Comparison of ENCODE assay signal across 2 cellular contexts in the genomic region with DNA sequence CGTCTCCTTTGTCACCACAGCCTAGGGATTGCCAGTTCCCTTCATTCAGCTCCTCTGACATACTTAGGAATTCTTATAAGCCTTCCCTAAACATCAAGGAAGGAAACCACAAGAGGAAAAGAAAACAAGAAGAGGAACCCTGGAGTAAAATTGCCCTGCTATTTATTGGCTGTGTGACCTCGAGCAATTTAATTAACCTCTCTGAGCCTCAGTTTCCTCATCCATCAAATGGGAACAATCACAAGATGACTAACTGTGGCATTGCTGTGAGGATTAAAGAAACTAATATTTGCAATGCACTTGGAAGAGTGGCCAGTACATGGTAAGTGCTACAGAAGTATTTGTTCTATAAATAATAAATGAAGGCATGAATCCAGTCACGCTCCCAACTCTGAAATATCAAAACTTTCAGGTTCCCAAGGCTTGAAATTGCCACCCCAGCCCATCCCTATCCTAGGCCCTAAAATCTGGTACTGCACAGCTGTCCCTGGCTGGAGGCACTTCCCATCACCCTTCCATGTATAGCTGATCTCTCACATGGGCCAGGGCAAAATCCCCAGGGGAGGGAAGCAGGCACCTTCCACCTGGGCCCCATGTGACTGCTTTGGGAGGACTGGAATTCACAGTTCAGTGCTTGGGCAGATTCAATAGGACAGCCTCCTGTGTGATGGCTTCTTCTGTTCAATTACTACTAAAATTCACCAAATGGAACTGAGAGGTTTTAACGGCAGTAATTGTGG.
TF ChIP-seq lines count a peak whose summit lies in the region.

No MANE protein-coding gene starts in this region.

TF ChIP-seq in GM23338, 12 proteins besides CTCF, POLR2A, EP300 and RAD21 (continues in another document):
- TF ChIP-seq EZH2 (IDR thresholded peaks at IDR 0.05; ENCODE audit: low read depth, unreplicated experiment) (no peak), POLR2AphosphoS5 (IDR thresholded peaks at IDR 0.05; ENCODE audit: low read depth) (no peak), CREB1 (CRISPR knock-in tag; IDR thresholded peaks at IDR 0.05; ENCODE audit: low read depth) (no peak), ZNF114 (CRISPR knock-in tag; IDR thresholded peaks at IDR 0.05) (no peak), STAT1 (IDR thresholded peaks at IDR 0.05; ENCODE audit: unreplicated experiment) (no peak), ZNF331 (CRISPR knock-in tag; IDR thresholded peaks at IDR 0.05; ENCODE audit: low read depth) (no peak), JUNB (IDR thresholded peaks at IDR 0.05; ENCODE audit: unreplicated experiment) (no peak), EZH2phosphoT487 (IDR thresholded peaks at IDR 0.05; ENCODE audit: unreplicated experiment) (no peak)
- TF ChIP-seq, protein P1, sequence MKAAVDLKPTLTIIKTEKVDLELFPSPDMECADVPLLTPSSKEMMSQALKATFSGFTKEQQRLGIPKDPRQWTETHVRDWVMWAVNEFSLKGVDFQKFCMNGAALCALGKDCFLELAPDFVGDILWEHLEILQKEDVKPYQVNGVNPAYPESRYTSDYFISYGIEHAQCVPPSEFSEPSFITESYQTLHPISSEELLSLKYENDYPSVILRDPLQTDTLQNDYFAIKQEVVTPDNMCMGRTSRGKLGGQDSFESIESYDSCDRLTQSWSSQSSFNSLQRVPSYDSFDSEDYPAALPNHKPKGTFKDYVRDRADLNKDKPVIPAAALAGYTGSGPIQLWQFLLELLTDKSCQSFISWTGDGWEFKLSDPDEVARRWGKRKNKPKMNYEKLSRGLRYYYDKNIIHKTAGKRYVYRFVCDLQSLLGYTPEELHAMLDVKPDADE (IDR thresholded peaks at IDR 0.05) = no peak
- TF ChIP-seq, protein P2, sequence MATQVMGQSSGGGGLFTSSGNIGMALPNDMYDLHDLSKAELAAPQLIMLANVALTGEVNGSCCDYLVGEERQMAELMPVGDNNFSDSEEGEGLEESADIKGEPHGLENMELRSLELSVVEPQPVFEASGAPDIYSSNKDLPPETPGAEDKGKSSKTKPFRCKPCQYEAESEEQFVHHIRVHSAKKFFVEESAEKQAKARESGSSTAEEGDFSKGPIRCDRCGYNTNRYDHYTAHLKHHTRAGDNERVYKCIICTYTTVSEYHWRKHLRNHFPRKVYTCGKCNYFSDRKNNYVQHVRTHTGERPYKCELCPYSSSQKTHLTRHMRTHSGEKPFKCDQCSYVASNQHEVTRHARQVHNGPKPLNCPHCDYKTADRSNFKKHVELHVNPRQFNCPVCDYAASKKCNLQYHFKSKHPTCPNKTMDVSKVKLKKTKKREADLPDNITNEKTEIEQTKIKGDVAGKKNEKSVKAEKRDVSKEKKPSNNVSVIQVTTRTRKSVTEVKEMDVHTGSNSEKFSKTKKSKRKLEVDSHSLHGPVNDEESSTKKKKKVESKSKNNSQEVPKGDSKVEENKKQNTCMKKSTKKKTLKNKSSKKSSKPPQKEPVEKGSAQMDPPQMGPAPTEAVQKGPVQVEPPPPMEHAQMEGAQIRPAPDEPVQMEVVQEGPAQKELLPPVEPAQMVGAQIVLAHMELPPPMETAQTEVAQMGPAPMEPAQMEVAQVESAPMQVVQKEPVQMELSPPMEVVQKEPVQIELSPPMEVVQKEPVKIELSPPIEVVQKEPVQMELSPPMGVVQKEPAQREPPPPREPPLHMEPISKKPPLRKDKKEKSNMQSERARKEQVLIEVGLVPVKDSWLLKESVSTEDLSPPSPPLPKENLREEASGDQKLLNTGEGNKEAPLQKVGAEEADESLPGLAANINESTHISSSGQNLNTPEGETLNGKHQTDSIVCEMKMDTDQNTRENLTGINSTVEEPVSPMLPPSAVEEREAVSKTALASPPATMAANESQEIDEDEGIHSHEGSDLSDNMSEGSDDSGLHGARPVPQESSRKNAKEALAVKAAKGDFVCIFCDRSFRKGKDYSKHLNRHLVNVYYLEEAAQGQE (IDR thresholded peaks at IDR 0.05; ENCODE audit: unreplicated experiment) = no peak

TF ChIP-seq in K562, 482 proteins besides CTCF, POLR2A, EP300 and RAD21:
- TF ChIP-seq RBM25 (IDR thresholded peaks at IDR 0.05; ENCODE audit: low read depth, low read length, severe bottlenecking) = peak; percentile 93
- peak; percentile 37; the same call in 1 of the 2 replicates for TF ChIP-seq BCOR (IDR thresholded peaks at IDR 0.05)
- TF ChIP-seq MEIS2 (IDR thresholded peaks at IDR 0.05; ENCODE audit: partially characterized antibody) = no peak
- peak; percentile 47 for TF ChIP-seq ZFP36 (IDR thresholded peaks at IDR 0.05; ENCODE audit: low read depth, low read length, partially characterized antibody)
